In the genomic region with DNA sequence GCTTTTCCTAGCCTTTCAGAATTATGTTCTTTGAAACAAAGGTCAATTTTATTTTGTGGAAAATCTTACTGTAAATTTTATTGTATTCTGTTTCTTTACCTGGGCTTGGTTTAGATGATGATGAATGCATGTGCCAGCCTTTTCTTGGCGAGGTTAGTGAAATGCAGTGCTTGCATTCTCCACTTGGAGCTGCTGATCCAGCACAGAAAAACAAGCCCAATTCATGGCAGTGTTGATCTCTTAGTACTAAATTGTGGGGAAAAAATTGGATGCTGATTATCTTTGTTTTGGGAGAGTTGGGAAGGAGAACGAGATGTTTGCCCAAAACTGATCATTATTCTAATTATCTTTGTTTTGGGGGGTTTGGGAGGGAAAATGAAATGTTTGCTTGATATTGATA, we compare ENCODE assay signal across 8 cellular contexts. TPM values are rescaled to one million over a fixed set of nuclear protein-coding genes. Genes with fewer than 3 reads are reported as not detected.
DNase-seq lines count a peak whose midpoint lies in the region; ATAC-seq and TF ChIP-seq lines count a peak whose summit lies in the region.

No MANE protein-coding gene starts in this region.

- H3K36me3 Mint-ChIP-seq in CD4-positive, CD25-positive, alpha-beta regulatory T cell: peaks cover 4% of the 10 kb centered on the region

- no peaks in the 10 kb centered on the region for H3K79me1 ChIP-seq in mesendoderm (ENCODE audit: low read length)

- peak in 1 of 3 donors; percentile 21 for DNase-seq in CD4-positive, CD25-positive, alpha-beta regulatory T cell
- peak; percentile 53 for DNase-seq in HT-29 (ENCODE audit: low spot score)
- DNase-seq in brain microvascular endothelial cell: peak; percentile 31
- DNase-seq in mesendoderm: peak; percentile 48
- no peak for DNase-seq in HK-2 (ENCODE audit: unreplicated experiment)
- no peak for DNase-seq in HUDEP-2 (lab: John Stamatoyannopoulos, UW; ENCODE audit: unreplicated experiment in 76 of 76)
- DNase-seq in stimulated activated naive CD8-positive, alpha-beta T cell treated with anti-CD3 and anti-CD28 coated beads, Interleukin-15, Interleukin-2, amounts not matched to agents 100 U/mL and 50 U/mL, for 24 hours: no peak

- no peak for ATAC-seq in CD4-positive, CD25-positive, alpha-beta regulatory T cell (ENCODE audit: low read depth in 2 of 2)
- ATAC-seq in stimulated activated naive CD8-positive, alpha-beta T cell treated with anti-CD3 and anti-CD28 coated beads, Interleukin-15, Interleukin-2, amounts not matched to agents 100 U/mL and 50 U/mL, for 24 hours: no peak
- no peak for ATAC-seq in HG02678 (IDR thresholded peaks at IDR 0.05; ENCODE audit: unreplicated experiment)

- H3K9me3 ChIP-seq in CD4-positive, CD25-positive, alpha-beta regulatory T cell (ENCODE audit: control insufficient read depth in 2 of 2, low read length in 2 of 2): no peaks in the 10 kb centered on the region

- H2BK15ac ChIP-seq in mesendoderm (replicated peaks; ENCODE audit: low read depth): no peak overlapping the region

- H2BK5ac ChIP-seq in mesendoderm (ENCODE audit: low read length): no peak overlapping the region

- no peak overlapping the region for H4K5ac ChIP-seq in mesendoderm (ENCODE audit: low read length)

- H3K4me2 ChIP-seq in mesendoderm (ENCODE audit: low read length): no peak overlapping the region

- H3K27me3 Mint-ChIP-seq in CD4-positive, CD25-positive, alpha-beta regulatory T cell: peaks cover 4% of the 10 kb centered on the region

- peak overlapping the region in 1 of 3 donors; percentile 73 for H3K27ac Mint-ChIP-seq in CD4-positive, CD25-positive, alpha-beta regulatory T cell

- TF ChIP-seq CTCF in brain microvascular endothelial cell (IDR thresholded peaks at IDR 0.05; ENCODE audit: low read depth, low read length, missing control alignments): peak; percentile 75

- H3K4me3 ChIP-seq in CD4-positive, CD25-positive, alpha-beta regulatory T cell (ENCODE audit: low read depth, low read length): peak overlapping the region; percentile 7
- H3K4me3 ChIP-seq in brain microvascular endothelial cell (ENCODE audit: low read depth, low read length) (no peak overlapping the region), mesendoderm (ENCODE audit: low read length) (no peak overlapping the region)

- H3K27me3 ChIP-seq in CD4-positive, CD25-positive, alpha-beta regulatory T cell (ENCODE audit: control insufficient read depth, insufficient read depth, low read length): no peaks in the 10 kb centered on the region
- no peaks in the 10 kb centered on the region for H3K27me3 ChIP-seq in brain microvascular endothelial cell (replicated peaks)
- H3K27me3 ChIP-seq in mesendoderm (ENCODE audit: insufficient read depth, low read length, poor library complexity): no peaks in the 10 kb centered on the region

- H4K8ac ChIP-seq in mesendoderm (ENCODE audit: low read depth, low read length): no peak overlapping the region

- WGBS in mesendoderm (ENCODE audit: extremely low coverage, insufficient coverage, low lambda C conversion rate): no CpG with 5 or more reads among the region's 2 CpGs

- peaks cover 15% of the 10 kb centered on the region for H3K79me2 ChIP-seq in mesendoderm (ENCODE audit: control insufficient read depth, insufficient read depth, low read length)

- no peak overlapping the region for H3K18ac ChIP-seq in mesendoderm (ENCODE audit: low read length)

- no peak overlapping the region for H3K4ac ChIP-seq in mesendoderm (ENCODE audit: low read depth, low read length)

- in situ Hi-C loops in brain microvascular endothelial cell (cut with HindIII; ENCODE audit: low pct_ligation_motif_present, low sequenced_read_pairs): no loop called here

- H2AK5ac ChIP-seq in mesendoderm (ENCODE audit: low read length): no peak overlapping the region

- H3K9me3 Mint-ChIP-seq in CD4-positive, CD25-positive, alpha-beta regulatory T cell: no peaks in the 10 kb centered on the region

- peak overlapping the region in 3 of 4 donors; percentile 17 to 75 (median 52) for H3K4me3 Mint-ChIP-seq in CD4-positive, CD25-positive, alpha-beta regulatory T cell

- H3K56ac ChIP-seq in mesendoderm (ENCODE audit: low read length): no peak overlapping the region

- no peak overlapping the region for H3K27ac ChIP-seq in CD4-positive, CD25-positive, alpha-beta regulatory T cell (ENCODE audit: insufficient read depth, low read length, poor library complexity, severe bottlenecking)
- H3K27ac ChIP-seq in brain microvascular endothelial cell (no peak overlapping the region), mesendoderm (ENCODE audit: low read depth, low read length) (no peak overlapping the region)

- peaks cover 17 to 35% (median 28%) of the 10 kb centered on the region in 4 donors for H3K4me1 Mint-ChIP-seq in CD4-positive, CD25-positive, alpha-beta regulatory T cell

- H2BK120ac ChIP-seq in mesendoderm (ENCODE audit: low read depth, low read length): no peak overlapping the region

- H3K23ac ChIP-seq in mesendoderm (ENCODE audit: low read length): no peak overlapping the region

- H3K4me1 ChIP-seq in CD4-positive, CD25-positive, alpha-beta regulatory T cell (ENCODE audit: control insufficient read depth, insufficient read depth, low read length, poor library complexity, severe bottlenecking): peaks cover 27% of the 10 kb centered on the region
- no peaks in the 10 kb centered on the region for H3K4me1 ChIP-seq in mesendoderm (ENCODE audit: control insufficient read depth, low read depth, low read length)

- peaks cover 4% of the 10 kb centered on the region for H3K36me3 ChIP-seq in CD4-positive, CD25-positive, alpha-beta regulatory T cell (ENCODE audit: control insufficient read depth, insufficient read depth, low read length)
- H3K36me3 ChIP-seq in brain microvascular endothelial cell (replicated peaks) (no peaks in the 10 kb centered on the region), mesendoderm (ENCODE audit: control insufficient read depth, insufficient read depth, low read length) (no peaks in the 10 kb centered on the region)

- no peak overlapping the region for H3K9ac ChIP-seq in mesendoderm (ENCODE audit: low read length)

RNA-seq across cellular contexts. Expression of a gene that starts 3.7 kb away (rescaled TPM):
- 21.5 TPM for total RNA-seq in CD4-positive, CD25-positive, alpha-beta regulatory T cell
- 10 to 100 TPM; 19.8 to 25.5 (median 21.0) TPM for polyA plus RNA-seq in CD4-positive, CD25-positive, alpha-beta regulatory T cell
- 3.3 and 5.0 TPM in 2 replicates for total RNA-seq in HT-29 (2014; rRNA removed; shearing (Covaris generic))
- polyA plus RNA-seq in mesendoderm (2013, experiment 1 of 2): 9.2 TPM
- polyA plus RNA-seq in mesendoderm (2013, experiment 2 of 2): 9.3 TPM

RNA-seq across cellular contexts. Expression of a gene that starts 35.5 kb away (rescaled TPM):
- total RNA-seq in CD4-positive, CD25-positive, alpha-beta regulatory T cell: 8.8 TPM
- 1 to 10 TPM; 1.1 to 1.6 (median 1.4) TPM for polyA plus RNA-seq in CD4-positive, CD25-positive, alpha-beta regulatory T cell
- total RNA-seq in HT-29 (2014; rRNA removed; shearing (Covaris generic)): 18.7 and 22.0 TPM in 2 replicates
- 6.9 TPM for polyA plus RNA-seq in mesendoderm (2013, experiment 1 of 2)
- polyA plus RNA-seq in mesendoderm (2013, experiment 2 of 2): 6.8 TPM

Comparison
In these comparisons a context has a peak if more than half of its experiments do, and no peak if none do; other contexts are left out.
1. DNase-seq: peak in HT-29 (single experiment), brain microvascular endothelial cell (single experiment) and mesendoderm (single experiment); none in HK-2 (single experiment), HUDEP-2 (0 of 76) and stimulated activated naive CD8-positive, alpha-beta T cell treated with anti-CD3 and anti-CD28 coated beads, Interleukin-15, Interleukin-2, amounts not matched to agents 100 U/mL and 50 U/mL, for 24 hours (single experiment).